ENCODE assay signal across 14 cellular contexts in the genomic region with DNA sequence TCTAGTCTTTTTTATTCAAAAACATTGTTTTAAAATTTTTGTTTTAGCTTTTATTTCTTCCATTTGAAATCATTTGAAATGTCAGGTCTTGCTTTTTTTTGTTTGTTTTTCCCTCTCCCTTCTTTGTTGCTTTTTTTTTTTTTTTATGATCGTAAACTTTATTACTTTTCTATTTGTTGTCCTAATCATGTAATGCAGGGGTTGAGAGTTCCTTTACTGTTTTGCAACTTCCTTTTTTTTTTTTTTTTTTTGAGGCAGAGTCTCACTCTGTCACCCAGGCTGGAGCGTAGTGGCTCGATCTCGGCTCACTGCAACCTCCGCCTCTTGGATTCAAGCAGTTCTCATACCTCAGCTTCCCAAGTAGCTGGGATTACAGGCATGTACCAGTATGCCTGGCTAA. TPM values are rescaled to one million over a fixed set of nuclear protein-coding genes. Genes with fewer than 3 reads are reported as not detected.
DNase-seq lines count a peak whose midpoint lies in the region; ATAC-seq, FAIRE-seq and TF ChIP-seq lines count a peak whose summit lies in the region.
"Had no signal": no experiment of that assay in that cellular context is flagged by ENCODE, and none has a peak within 500 bp of the region (broad histone marks: within the 10 kb centered on the region; RNA-seq: fewer than 3 reads in every experiment).

No MANE protein-coding gene starts in this region.

- H3K27ac Mint-ChIP-seq in T-cell: peak overlapping the region; percentile 18 to 60

- H3K27ac ChIP-seq in left ventricle myocardium inferior (replicated peaks): peak overlapping the region; percentile 41
- H3K27ac ChIP-seq: A549 had no signal

- no peaks in the 10 kb centered on the region for H3K9me3 ChIP-seq in left ventricle myocardium inferior (replicated peaks)
- H3K9me3 ChIP-seq: A549 had no signal

- H3K4me3 Mint-ChIP-seq in T-cell: no peak overlapping the region
- H3K4me3 Mint-ChIP-seq: activated CD4-positive, alpha-beta memory T cell treated with anti-CD3 and anti-CD28 coated beads, Interleukin-2, amount 10 ng/mL, durations not matched to agents 7 days and 5 days had no signal

- FAIRE-seq in GM12892 (lab: Jason Lieb, UNC): no peak
- FAIRE-seq: A549 had no signal

- POLR2A ChIA-PET in T-cell (lab: Charles Lee): interaction anchor here in 1 of 2 donors (0.6 to 1.0 kb wide), 7 partner anchors 9 to 429 kb away, joined by 3 to 11 read pairs (median 4); no protein-coding TSS in a partner anchor

- ATAC-seq in T-cell (replicated peaks in 1 of 4): no peak
- ATAC-seq in sciatic nerve: peak; percentile 83
- no peak for ATAC-seq in HG03135 (IDR thresholded peaks at IDR 0.05; ENCODE audit: unreplicated experiment)
- ATAC-seq: Panc1 had no signal

- DNase-seq in SIG-M5 treated with dmso at 0.1 percent for 504 hours (lab: John Stamatoyannopoulos, UW; ENCODE audit: unreplicated experiment) (peak; percentile 49), SIG-M5 (lab: John Stamatoyannopoulos, UW) (no peak), T-cell (no peak), left ventricle myocardium inferior (peak; percentile 19), sciatic nerve (ENCODE audit: low spot score) (no peak), GM12892 (ENCODE audit: insufficient read length) (no peak), NCI-H2029 treated with DMSO at 0.1 percent for 48 hours (lab: John Stamatoyannopoulos, UW) (no peak)
- DNase-seq: activated CD4-positive, alpha-beta memory T cell treated with anti-CD3 and anti-CD28 coated beads, Interleukin-2, amount 10 ng/mL, durations not matched to agents 7 days and 5 days; activated effector memory CD4-positive, alpha-beta T cell treated with anti-CD3 and anti-CD28 coated beads, Interleukin-2, amount 50 U/mL, for 16 hours; NCI-H1105 treated with DMSO at 0.1 percent for 48 hours; NCI-H345 had no signal

- H3K9me3 Mint-ChIP-seq in T-cell: no peaks in the 10 kb centered on the region
- H3K9me3 Mint-ChIP-seq: activated CD4-positive, alpha-beta memory T cell treated with anti-CD3 and anti-CD28 coated beads, Interleukin-2, amount 10 ng/mL, durations not matched to agents 7 days and 5 days had no signal

- H3K36me3 ChIP-seq in left ventricle myocardium inferior: peaks cover 23% of the 10 kb centered on the region

- peaks cover 46% of the 10 kb centered on the region for H3K36me3 Mint-ChIP-seq in T-cell

- CTCF ChIA-PET in T-cell (lab: Charles Lee): interaction anchor here (0.6 to 0.7 kb wide), 4 partner anchors 171 to 378 kb away, joined by 3 to 4 read pairs (median 3); no protein-coding TSS in a partner anchor

- no peaks in the 10 kb centered on the region for H3K27me3 ChIP-seq in left ventricle myocardium inferior (ENCODE audit: low read depth)

- no peak overlapping the region for H3K4me3 ChIP-seq in left ventricle myocardium inferior
- H3K4me3 ChIP-seq: A549 had no signal

- no peak for TF ChIP-seq CTCF in left ventricle myocardium inferior (IDR thresholded peaks at IDR 0.05; ENCODE audit: borderline replicate concordance)

- no peaks in the 10 kb centered on the region for H3K27me3 Mint-ChIP-seq in T-cell
- H3K27me3 Mint-ChIP-seq: activated CD4-positive, alpha-beta memory T cell treated with anti-CD3 and anti-CD28 coated beads, Interleukin-2, amount 10 ng/mL, durations not matched to agents 7 days and 5 days had no signal

- TF ChIP-seq POLR2A in GM12892 (IDR thresholded peaks at IDR 0.05; ENCODE audit: low read depth, low read length): no peak

- peaks cover 32 to 39% (median 35%) of the 10 kb centered on the region in 3 donors for H3K4me1 Mint-ChIP-seq in T-cell

- intact Hi-C loops in left ventricle myocardium inferior (cut with micrococcal nuclease) (no loop called here), sciatic nerve (cut with DNase I) (no loop called here)

- H3K4me1 ChIP-seq in left ventricle myocardium inferior: peaks cover 24% of the 10 kb centered on the region
- H3K4me1 ChIP-seq: A549 had no signal

RNA-seq across cellular contexts. Expression of a gene that starts 24.8 kb away (rescaled TPM):
- total RNA-seq in T-cell (100 to 1,000 TPM; 125 to 292 (median 136) TPM), left ventricle myocardium inferior (70.3 TPM), sciatic nerve (138 TPM)
- polyA plus RNA-seq in GM12892 (2012; ENCODE audit: missing spikeins): 53.5 TPM

Comparison
In these comparisons a context has a peak if more than half of its experiments do, and no peak if none do; other contexts are left out.
1. DNase-seq: peak in SIG-M5 treated with dmso at 0.1 percent for 504 hours (single experiment) and left ventricle myocardium inferior (single experiment); none in SIG-M5 (single experiment), T-cell (0 of 34), sciatic nerve (single experiment), GM12892 (single experiment) and NCI-H2029 treated with DMSO at 0.1 percent for 48 hours (single experiment).